9 cellular contexts compared by ENCODE assay signal in the genomic region with DNA sequence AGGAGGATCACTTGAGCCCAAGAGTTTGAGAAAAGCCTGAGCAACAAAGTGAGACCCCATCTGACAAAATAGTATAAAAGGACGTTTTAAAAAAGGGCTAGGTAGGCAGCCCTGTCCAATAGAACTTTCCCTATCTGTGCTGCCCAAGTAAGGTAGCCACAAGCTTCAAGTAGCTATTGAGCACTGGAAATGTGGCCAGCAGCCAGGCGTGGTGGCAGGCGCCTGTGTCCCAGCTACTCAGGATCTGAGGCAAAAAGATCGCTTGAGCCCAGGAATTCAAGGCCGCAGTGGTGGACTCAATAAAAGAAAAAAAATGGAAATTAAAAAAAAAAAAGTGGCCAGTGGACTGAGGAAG. TPM values are rescaled to one million over a fixed set of nuclear protein-coding genes. Genes with fewer than 3 reads are reported as not detected.
A peak's percentile ranks its signal among the peaks of the same experiment; 100 is the strongest.
DNase-seq lines count a peak whose midpoint lies in the region; ATAC-seq, FAIRE-seq and TF ChIP-seq lines count a peak whose summit lies in the region.
"Had no signal": no experiment of that assay in that cellular context is flagged by ENCODE, and none has a peak within 500 bp of the region (broad histone marks: within the 10 kb centered on the region; RNA-seq: fewer than 3 reads in every experiment).

No MANE protein-coding gene starts in this region.

- ATAC-seq in GM18873 (IDR thresholded peaks at IDR 0.05; ENCODE audit: low FRiP score, unreplicated experiment) (no peak), GM21576 (IDR thresholded peaks at IDR 0.05; ENCODE audit: unreplicated experiment) (no peak)

- no peaks in the 10 kb centered on the region for H3K36me3 ChIP-seq in astrocyte (ENCODE audit: insufficient read depth, low read length)

- no peak for TF ChIP-seq CTCF in astrocyte (IDR thresholded peaks at IDR 0.05; ENCODE audit: insufficient read depth, low read depth, low read length)
- TF ChIP-seq CTCF in neural crest cell (conservative IDR thresholded peaks at IDR 0.05) = no peak
- no peak for TF ChIP-seq CTCF in GM10266 (IDR thresholded peaks at IDR 0.05; ENCODE audit: control insufficient read depth, insufficient read depth, low read depth, missing control alignments)

- H3K79me2 ChIP-seq in astrocyte (ENCODE audit: insufficient read depth, low read length) = peaks cover 34% of the 10 kb centered on the region

- H3K36me3 Mint-ChIP-seq in astrocyte (ENCODE audit: low read depth, unreplicated experiment) = peaks cover 5% of the 10 kb centered on the region
- no peaks in the 10 kb centered on the region for H3K36me3 Mint-ChIP-seq in neural crest cell (ENCODE audit: low read depth)

- H3K27me3 Mint-ChIP-seq in astrocyte (ENCODE audit: low read depth, unreplicated experiment) = no peaks in the 10 kb centered on the region
- H3K27me3 Mint-ChIP-seq in neural crest cell (ENCODE audit: low read depth) = no peaks in the 10 kb centered on the region

- DNase-seq in COLO668 (lab: John Stamatoyannopoulos, UW; ENCODE audit: unreplicated experiment) (peak; percentile 18), HT-29 (ENCODE audit: low spot score) (peak; percentile 45), astrocyte (ENCODE audit: low read depth) (no peak), neural crest cell (ENCODE audit: low read depth, low spot score) (no peak), GDM1 (lab: John Stamatoyannopoulos, UW) (no peak), GM10266 (ENCODE audit: extremely low spot score) (no peak)

- H3K4me3 Mint-ChIP-seq in astrocyte (ENCODE audit: unreplicated experiment) (peak overlapping the region; percentile 69), neural crest cell (peak overlapping the region; percentile 98)

- H3K9me3 ChIP-seq in astrocyte (ENCODE audit: insufficient read depth, low read depth, low read length) = no peaks in the 10 kb centered on the region

- H3K27me3 ChIP-seq in astrocyte (ENCODE audit: insufficient read depth, low read length) = no peaks in the 10 kb centered on the region

- no peak overlapping the region for H3K4me3 ChIP-seq in astrocyte (ENCODE audit: insufficient read depth, low read depth, low read length)

- peak overlapping the region; percentile 89 for H3K27ac Mint-ChIP-seq in astrocyte (ENCODE audit: unreplicated experiment)
- no peak overlapping the region for H3K27ac Mint-ChIP-seq in neural crest cell (ENCODE audit: unreplicated experiment)

- no peak overlapping the region for H2AFZ ChIP-seq in astrocyte (ENCODE audit: low read depth, low read length)

- H4K20me1 ChIP-seq in astrocyte (ENCODE audit: insufficient read depth, low read length) = no peaks in the 10 kb centered on the region

- no peak overlapping the region for H3K27ac ChIP-seq in astrocyte (ENCODE audit: low read depth, low read length)

- H3K4me1 ChIP-seq in astrocyte (ENCODE audit: insufficient read depth, low read length) = peaks cover 19% of the 10 kb centered on the region

- peak overlapping the region; percentile 84 for H3K4me2 ChIP-seq in astrocyte (ENCODE audit: low read length)

- H3K9me3 Mint-ChIP-seq in astrocyte (ENCODE audit: unreplicated experiment) (no peaks in the 10 kb centered on the region), neural crest cell (no peaks in the 10 kb centered on the region)

- no peak for FAIRE-seq in astrocyte (lab: Jason Lieb, UNC)
- FAIRE-seq: colon had no signal

- H3K4me1 Mint-ChIP-seq in astrocyte (ENCODE audit: low read depth, unreplicated experiment) (peaks cover 11% of the 10 kb centered on the region), neural crest cell (peaks cover 56% of the 10 kb centered on the region)

- H3K9ac ChIP-seq in astrocyte (ENCODE audit: low read length) = no peak overlapping the region

RNA-seq across cellular contexts. Expression of gene NQO1, which starts 1.5 kb away (rescaled TPM):
- total RNA-seq in HT-29 (2014; rRNA removed; shearing (Covaris generic)) = 560 and 591 TPM in 2 replicates
- total RNA-seq in astrocyte (61.0 and 74.5 TPM in 2 replicates), neural crest cell (76.0 and 81.1 TPM in 2 replicates)

RNA-seq across cellular contexts. Expression of gene NOB1, which starts 26.8 kb away (rescaled TPM):
- total RNA-seq in HT-29 (2014; rRNA removed; shearing (Covaris generic)) = 37.2 and 39.7 TPM in 2 replicates
- total RNA-seq in astrocyte (41.9 and 46.0 TPM in 2 replicates), neural crest cell (60.1 and 62.3 TPM in 2 replicates)

RNA-seq across cellular contexts. Expression of gene WWP2, which starts 34.2 kb away (rescaled TPM):
- 38.1 and 40.1 TPM in 2 replicates for total RNA-seq in HT-29 (2014; rRNA removed; shearing (Covaris generic))
- total RNA-seq in astrocyte = 26.4 and 28.7 TPM in 2 replicates
- 48.7 and 55.1 TPM in 2 replicates for total RNA-seq in neural crest cell

Comparison
In these comparisons a context has a peak if more than half of its experiments do, and no peak if none do; other contexts are left out.
1. DNase-seq: peak in COLO668 (single experiment) and HT-29 (single experiment); none in astrocyte (single experiment), neural crest cell (single experiment), GDM1 (single experiment) and GM10266 (single experiment).